Comparison of ENCODE assay signal across 10 cellular contexts in the genomic region with DNA sequence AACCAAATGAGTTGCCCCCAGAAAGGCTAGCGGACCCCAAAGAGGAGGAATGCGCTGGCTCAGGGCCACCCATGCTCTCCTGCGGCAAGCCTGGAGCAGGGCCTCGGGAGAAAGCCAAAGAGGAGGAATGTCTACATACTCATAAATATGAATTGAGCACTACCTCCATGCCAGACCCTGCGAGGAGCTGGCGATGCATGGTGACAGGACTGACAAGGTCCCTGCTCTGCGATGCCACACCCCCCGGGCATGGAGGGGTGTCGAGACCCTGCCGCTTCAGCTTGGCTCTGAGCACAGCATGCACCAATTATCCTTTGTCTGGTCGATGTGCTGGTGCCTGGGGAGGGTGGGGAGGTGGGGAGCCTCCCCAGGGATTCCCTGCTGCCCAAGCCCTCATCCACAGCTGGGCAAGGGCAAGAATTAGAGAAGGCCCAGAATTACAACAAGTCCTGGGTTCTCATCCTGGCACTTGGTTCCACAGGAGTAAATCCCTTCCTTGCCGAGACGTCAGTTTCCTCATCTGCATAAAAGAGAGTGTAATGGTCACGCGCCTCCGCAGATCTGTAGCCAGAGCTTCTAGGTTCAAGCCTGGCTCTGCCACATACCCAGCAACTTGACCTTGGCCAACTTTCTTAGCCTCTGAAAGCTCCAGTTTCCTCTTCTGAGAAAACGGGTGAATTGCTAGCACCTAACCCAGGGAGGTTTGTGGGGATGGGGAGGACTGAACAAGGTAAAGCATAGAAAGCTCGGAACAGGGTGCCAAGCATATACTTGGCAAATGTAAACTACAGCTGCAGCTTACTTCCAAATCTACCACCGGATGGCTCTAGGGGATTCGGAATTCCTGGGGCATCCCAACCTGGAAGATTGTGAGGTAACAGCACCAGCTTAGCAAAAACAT.
DNase-seq lines count a peak whose midpoint lies in the region; ATAC-seq, FAIRE-seq and TF ChIP-seq lines count a peak whose summit lies in the region.
"Had no signal": no experiment of that assay in that cellular context is flagged by ENCODE, and none has a peak within 500 bp of the region (broad histone marks: within the 10 kb centered on the region; RNA-seq: fewer than 3 reads in every experiment).

No MANE protein-coding gene starts in this region.

- FAIRE-seq in A549 (lab: Jason Lieb, UNC): no peak
- FAIRE-seq: colon had no signal

- peak; percentile 33 to 68; a peak in 5 of 6 replicates for ATAC-seq in A549
- ATAC-seq in GM21360 (IDR thresholded peaks at IDR 0.05; ENCODE audit: unreplicated experiment): peak; percentile 18
- peak; percentile 29 for ATAC-seq in left lobe of liver
- no peak for ATAC-seq in HG02642 (IDR thresholded peaks at IDR 0.05; ENCODE audit: poor library complexity, unreplicated experiment)

- no peak for TF ChIP-seq POLR2A in A549 (IDR thresholded peaks at IDR 0.05; ENCODE audit: low read length)

- CTCF ChIA-PET in A549 (lab: Yijun Ruan, JAX): interaction anchor here (0.6 to 6.2 kb wide), 63 partner anchors 7 to 1578 kb away, joined by 3 to 102 read pairs (median 3); no protein-coding TSS in a partner anchor

- DNase-seq in A549 (ENCODE audit: low read depth in 1 of 2, low spot score in 1 of 2) (no peak), adipocyte (ENCODE audit: low read depth) (no peak), left lobe of liver (ENCODE audit: low spot score) (no peak), retina (no peak)
- DNase-seq in activated CD4-positive, alpha-beta T cell treated with anti-CD3 and anti-CD28 coated beads for 48 hours: no peak
- no peak for DNase-seq in activated CD8-positive, alpha-beta memory T cell treated with anti-CD3 and anti-CD28 coated beads, Interleukin-2, amount 50 U/mL, for 48 hours
- DNase-seq: activated T-cell treated with anti-CD3 and anti-CD28 coated beads for 4 hours had no signal

- H3K4me1 ChIP-seq in A549 (no peaks in the 10 kb centered on the region), adipocyte (ENCODE audit: control insufficient read depth, insufficient read depth, low read length) (peaks cover 21% of the 10 kb centered on the region)

- no peak for TF ChIP-seq RAD21 in A549 (conservative IDR thresholded peaks at IDR 0.05 in 1 of 2, IDR thresholded peaks at IDR 0.05 in 1 of 2)

- H3K36me3 ChIP-seq in adipocyte (ENCODE audit: control insufficient read depth, insufficient read depth, low read length, severe bottlenecking): no peaks in the 10 kb centered on the region

- H3K4me3 ChIP-seq in A549: no peak overlapping the region
- peak overlapping the region; percentile 64 for H3K4me3 ChIP-seq in adipocyte (ENCODE audit: low read length)

- H3K4me2 ChIP-seq in A549: peak overlapping the region; percentile 62

- TF ChIP-seq EP300 in A549 (IDR thresholded peaks at IDR 0.05): no peak

- 58% methylated on average over 16 of the region's 20 CpGs for WGBS in A549 (ENCODE audit: missing lambda C conversion rate)

- POLR2A ChIA-PET in A549 (lab: Yijun Ruan, JAX): no interaction called here

- H3K27me3 ChIP-seq in adipocyte (replicated peaks; ENCODE audit: control insufficient read depth, insufficient read depth, low read length): peaks cover 11% of the 10 kb centered on the region

- no peaks in the 10 kb centered on the region for H3K9me3 ChIP-seq in A549
- no peaks in the 10 kb centered on the region for H3K9me3 ChIP-seq in adipocyte (ENCODE audit: control insufficient read depth, low read length)

- H3K27ac ChIP-seq in A549: no peak overlapping the region

- peak overlapping the region; percentile 50 for H3K9ac ChIP-seq in adipocyte (ENCODE audit: low read length)

- no peak for TF ChIP-seq CTCF in A549 (IDR thresholded peaks at IDR 0.05)

TF ChIP-seq in A549, 52 proteins besides CTCF, POLR2A, EP300 and RAD21:
- TF ChIP-seq CHD2 (IDR thresholded peaks at IDR 0.05; ENCODE audit: low read length, partially characterized antibody) (no peak), SMC3 (IDR thresholded peaks at IDR 0.05) (no peak), NFE2L2 (conservative IDR thresholded peaks at IDR 0.05; ENCODE audit: low read length) (no peak), KDM1A (IDR thresholded peaks at IDR 0.05; ENCODE audit: low read depth) (no peak), KDM5A (IDR thresholded peaks at IDR 0.05) (no peak), SREBF2 (IDR thresholded peaks at IDR 0.05) (no peak), ZNF302 (CRISPR knock-in tag; IDR thresholded peaks at IDR 0.05) (no peak), RCOR1 (IDR thresholded peaks at IDR 0.05; ENCODE audit: low read depth, low read length) (no peak)
- TF ChIP-seq, protein P1, sequence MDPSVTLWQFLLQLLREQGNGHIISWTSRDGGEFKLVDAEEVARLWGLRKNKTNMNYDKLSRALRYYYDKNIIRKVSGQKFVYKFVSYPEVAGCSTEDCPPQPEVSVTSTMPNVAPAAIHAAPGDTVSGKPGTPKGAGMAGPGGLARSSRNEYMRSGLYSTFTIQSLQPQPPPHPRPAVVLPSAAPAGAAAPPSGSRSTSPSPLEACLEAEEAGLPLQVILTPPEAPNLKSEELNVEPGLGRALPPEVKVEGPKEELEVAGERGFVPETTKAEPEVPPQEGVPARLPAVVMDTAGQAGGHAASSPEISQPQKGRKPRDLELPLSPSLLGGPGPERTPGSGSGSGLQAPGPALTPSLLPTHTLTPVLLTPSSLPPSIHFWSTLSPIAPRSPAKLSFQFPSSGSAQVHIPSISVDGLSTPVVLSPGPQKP (IDR thresholded peaks at IDR 0.05; ENCODE audit: low read depth, low read length): no peak
- TF ChIP-seq, protein P2, sequence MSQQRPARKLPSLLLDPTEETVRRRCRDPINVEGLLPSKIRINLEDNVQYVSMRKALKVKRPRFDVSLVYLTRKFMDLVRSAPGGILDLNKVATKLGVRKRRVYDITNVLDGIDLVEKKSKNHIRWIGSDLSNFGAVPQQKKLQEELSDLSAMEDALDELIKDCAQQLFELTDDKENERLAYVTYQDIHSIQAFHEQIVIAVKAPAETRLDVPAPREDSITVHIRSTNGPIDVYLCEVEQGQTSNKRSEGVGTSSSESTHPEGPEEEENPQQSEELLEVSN (IDR thresholded peaks at IDR 0.05; ENCODE audit: borderline replicate concordance, low read depth): no peak
- TF ChIP-seq, protein P3, sequence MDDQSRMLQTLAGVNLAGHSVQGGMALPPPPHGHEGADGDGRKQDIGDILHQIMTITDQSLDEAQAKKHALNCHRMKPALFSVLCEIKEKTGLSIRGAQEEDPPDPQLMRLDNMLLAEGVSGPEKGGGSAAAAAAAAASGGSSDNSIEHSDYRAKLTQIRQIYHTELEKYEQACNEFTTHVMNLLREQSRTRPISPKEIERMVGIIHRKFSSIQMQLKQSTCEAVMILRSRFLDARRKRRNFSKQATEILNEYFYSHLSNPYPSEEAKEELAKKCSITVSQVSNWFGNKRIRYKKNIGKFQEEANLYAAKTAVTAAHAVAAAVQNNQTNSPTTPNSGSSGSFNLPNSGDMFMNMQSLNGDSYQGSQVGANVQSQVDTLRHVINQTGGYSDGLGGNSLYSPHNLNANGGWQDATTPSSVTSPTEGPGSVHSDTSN (IDR thresholded peaks at IDR 0.05): no peak
